In genomic region chr12:110100315-110100970, GRCh38 we compare ENCODE assay signal across 1 cellular context.
A peak's percentile ranks its signal among the peaks of the same experiment; 100 is the strongest.
TF ChIP-seq lines count a peak whose summit lies in the region.

No MANE protein-coding gene starts in this region.

TF ChIP-seq in K562, 482 proteins besides CTCF, POLR2A, EP300 and RAD21 (continued from another document and continues in another):
- peak; percentile 34; the same call in 1 of the 2 replicates for TF ChIP-seq LCOR (CRISPR knock-in tag; IDR thresholded peaks at IDR 0.05)
- TF ChIP-seq ESRRA (IDR thresholded peaks at IDR 0.05; ENCODE audit: borderline replicate concordance, low read depth), result 0 out of 2 replicates have a peak, but pooled peaks have one; percentile 17
- TF ChIP-seq TEAD1 (CRISPR knock-in tag; IDR thresholded peaks at IDR 0.05), result 0 out of 4 replicates have a peak, but pooled peaks of 1 of the 2 experiments have one; percentile 26
- no peak for TF ChIP-seq BRF1 (IDR thresholded peaks at IDR 0.05; ENCODE audit: borderline replicate concordance, extremely low read depth, insufficient read length)
- no peak for TF ChIP-seq ZNF780A (CRISPR knock-in tag; IDR thresholded peaks at IDR 0.05)
- no peak for TF ChIP-seq RFX1 (IDR thresholded peaks at IDR 0.05)
- no peak for TF ChIP-seq SRSF1 (IDR thresholded peaks at IDR 0.05; ENCODE audit: low read depth, low read length)
- no peak for TF ChIP-seq HCFC1 (IDR thresholded peaks at IDR 0.05; ENCODE audit: low read depth, low read length)
- TF ChIP-seq ZNF140 (CRISPR knock-in tag; IDR thresholded peaks at IDR 0.05), result no peak
- TF ChIP-seq ZNF133 (CRISPR knock-in tag; IDR thresholded peaks at IDR 0.05), result no peak
- no peak for TF ChIP-seq ZFP30 (CRISPR knock-in tag; IDR thresholded peaks at IDR 0.05; ENCODE audit: borderline replicate concordance)
- TF ChIP-seq HDAC1 (IDR thresholded peaks at IDR 0.05), result no peak
- no peak for TF ChIP-seq CCAR2 (IDR thresholded peaks at IDR 0.05; ENCODE audit: low read depth, low read length)
- TF ChIP-seq NFIX (CRISPR knock-in tag; IDR thresholded peaks at IDR 0.05; ENCODE audit: low read depth), result no peak
- TF ChIP-seq ZC3H4 (CRISPR knock-in tag; IDR thresholded peaks at IDR 0.05; ENCODE audit: borderline replicate concordance), result no peak
- TF ChIP-seq, protein P1, sequence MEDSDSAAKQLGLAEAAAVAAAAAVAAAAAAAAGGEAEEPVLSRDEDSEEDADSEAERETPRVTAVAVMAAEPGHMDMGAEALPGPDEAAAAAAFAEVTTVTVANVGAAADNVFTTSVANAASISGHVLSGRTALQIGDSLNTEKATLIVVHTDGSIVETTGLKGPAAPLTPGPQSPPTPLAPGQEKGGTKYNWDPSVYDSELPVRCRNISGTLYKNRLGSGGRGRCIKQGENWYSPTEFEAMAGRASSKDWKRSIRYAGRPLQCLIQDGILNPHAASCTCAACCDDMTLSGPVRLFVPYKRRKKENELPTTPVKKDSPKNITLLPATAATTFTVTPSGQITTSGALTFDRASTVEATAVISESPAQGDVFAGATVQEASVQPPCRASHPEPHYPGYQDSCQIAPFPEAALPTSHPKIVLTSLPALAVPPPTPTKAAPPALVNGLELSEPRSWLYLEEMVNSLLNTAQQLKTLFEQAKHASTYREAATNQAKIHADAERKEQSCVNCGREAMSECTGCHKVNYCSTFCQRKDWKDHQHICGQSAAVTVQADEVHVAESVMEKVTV (CRISPR knock-in tag; IDR thresholded peaks at IDR 0.05), result peak; percentile 80
- TF ChIP-seq, protein P2, sequence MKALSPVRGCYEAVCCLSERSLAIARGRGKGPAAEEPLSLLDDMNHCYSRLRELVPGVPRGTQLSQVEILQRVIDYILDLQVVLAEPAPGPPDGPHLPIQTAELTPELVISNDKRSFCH (CRISPR knock-in tag; IDR thresholded peaks at IDR 0.05), result no peak
- TF ChIP-seq, protein P2 (tag; IDR thresholded peaks at IDR 0.05), result no peak
- TF ChIP-seq ZNF75A (CRISPR knock-in tag; IDR thresholded peaks at IDR 0.05), result no peak
- TF ChIP-seq, protein P3, sequence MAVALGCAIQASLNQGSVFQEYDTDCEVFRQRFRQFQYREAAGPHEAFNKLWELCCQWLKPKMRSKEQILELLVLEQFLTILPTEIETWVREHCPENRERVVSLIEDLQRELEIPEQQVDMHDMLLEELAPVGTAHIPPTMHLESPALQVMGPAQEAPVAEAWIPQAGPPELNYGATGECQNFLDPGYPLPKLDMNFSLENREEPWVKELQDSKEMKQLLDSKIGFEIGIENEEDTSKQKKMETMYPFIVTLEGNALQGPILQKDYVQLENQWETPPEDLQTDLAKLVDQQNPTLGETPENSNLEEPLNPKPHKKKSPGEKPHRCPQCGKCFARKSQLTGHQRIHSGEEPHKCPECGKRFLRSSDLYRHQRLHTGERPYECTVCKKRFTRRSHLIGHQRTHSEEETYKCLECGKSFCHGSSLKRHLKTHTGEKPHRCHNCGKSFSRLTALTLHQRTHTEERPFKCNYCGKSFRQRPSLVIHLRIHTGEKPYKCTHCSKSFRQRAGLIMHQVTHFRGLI (CRISPR knock-in tag; IDR thresholded peaks at IDR 0.05), result no peak
- TF ChIP-seq, protein P4, sequence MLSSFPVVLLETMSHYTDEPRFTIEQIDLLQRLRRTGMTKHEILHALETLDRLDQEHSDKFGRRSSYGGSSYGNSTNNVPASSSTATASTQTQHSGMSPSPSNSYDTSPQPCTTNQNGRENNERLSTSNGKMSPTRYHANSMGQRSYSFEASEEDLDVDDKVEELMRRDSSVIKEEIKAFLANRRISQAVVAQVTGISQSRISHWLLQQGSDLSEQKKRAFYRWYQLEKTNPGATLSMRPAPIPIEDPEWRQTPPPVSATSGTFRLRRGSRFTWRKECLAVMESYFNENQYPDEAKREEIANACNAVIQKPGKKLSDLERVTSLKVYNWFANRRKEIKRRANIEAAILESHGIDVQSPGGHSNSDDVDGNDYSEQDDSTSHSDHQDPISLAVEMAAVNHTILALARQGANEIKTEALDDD (IDR thresholded peaks at IDR 0.05), result peak; percentile 17; the same call in 1 of the 2 replicates
- TF ChIP-seq ZNF311 (CRISPR knock-in tag; IDR thresholded peaks at IDR 0.05), result no peak
- no peak for TF ChIP-seq SAP30 (IDR thresholded peaks at IDR 0.05; ENCODE audit: borderline replicate concordance, insufficient read depth, low read depth, low read length, poor library complexity, severe bottlenecking)
- 0 out of 2 replicates have a peak, but pooled peaks have one; percentile 36 for TF ChIP-seq DPF2 (IDR thresholded peaks at IDR 0.05)
- peak; percentile 74 for TF ChIP-seq CC2D1A (IDR thresholded peaks at IDR 0.05)
- TF ChIP-seq CEBPB (tag; IDR thresholded peaks at IDR 0.05), result no peak
- no peak for TF ChIP-seq GABPA (tag; conservative IDR thresholded peaks at IDR 0.05; ENCODE audit: low read depth)
- peak; percentile 12; the same call in 1 of the 2 replicates for TF ChIP-seq ARID2 (IDR thresholded peaks at IDR 0.05)
- TF ChIP-seq NKRF (IDR thresholded peaks at IDR 0.05; ENCODE audit: borderline replicate concordance), result no peak
- no peak for TF ChIP-seq PTBP1 (IDR thresholded peaks at IDR 0.05; ENCODE audit: low read depth, low read length)
- no peak for TF ChIP-seq XRCC4 (IDR thresholded peaks at IDR 0.05; ENCODE audit: extremely low read depth, insufficient read depth, insufficient read length)
- TF ChIP-seq ZBTB17 (CRISPR knock-in tag; IDR thresholded peaks at IDR 0.05), result 0 out of 2 replicates have a peak, but pooled peaks have one; percentile 61
- TF ChIP-seq HDGF (IDR thresholded peaks at IDR 0.05), result no peak
- no peak for TF ChIP-seq CHAMP1 (IDR thresholded peaks at IDR 0.05)
- TF ChIP-seq KAT2B (IDR thresholded peaks at IDR 0.05; ENCODE audit: low read depth, low read length), result no peak
- TF ChIP-seq, protein P5, sequence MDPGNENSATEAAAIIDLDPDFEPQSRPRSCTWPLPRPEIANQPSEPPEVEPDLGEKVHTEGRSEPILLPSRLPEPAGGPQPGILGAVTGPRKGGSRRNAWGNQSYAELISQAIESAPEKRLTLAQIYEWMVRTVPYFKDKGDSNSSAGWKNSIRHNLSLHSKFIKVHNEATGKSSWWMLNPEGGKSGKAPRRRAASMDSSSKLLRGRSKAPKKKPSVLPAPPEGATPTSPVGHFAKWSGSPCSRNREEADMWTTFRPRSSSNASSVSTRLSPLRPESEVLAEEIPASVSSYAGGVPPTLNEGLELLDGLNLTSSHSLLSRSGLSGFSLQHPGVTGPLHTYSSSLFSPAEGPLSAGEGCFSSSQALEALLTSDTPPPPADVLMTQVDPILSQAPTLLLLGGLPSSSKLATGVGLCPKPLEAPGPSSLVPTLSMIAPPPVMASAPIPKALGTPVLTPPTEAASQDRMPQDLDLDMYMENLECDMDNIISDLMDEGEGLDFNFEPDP (CRISPR knock-in tag; IDR thresholded peaks at IDR 0.05), result no peak
- TF ChIP-seq BACH1 (tag; IDR thresholded peaks at IDR 0.05), result 0 out of 2 replicates have a peak, but pooled peaks have one; percentile 42
- TF ChIP-seq BHLHE40 (IDR thresholded peaks at IDR 0.05; ENCODE audit: low read length), result no peak
- TF ChIP-seq CXXC5 (CRISPR knock-in tag; IDR thresholded peaks at IDR 0.05), result 0 out of 2 replicates have a peak, but pooled peaks have one; percentile 18
- 0 out of 2 replicates have a peak, but pooled peaks have one; percentile 25 for TF ChIP-seq KLF6 (CRISPR knock-in tag; IDR thresholded peaks at IDR 0.05; ENCODE audit: borderline replicate concordance)
- TF ChIP-seq DACH1 (IDR thresholded peaks at IDR 0.05; ENCODE audit: partially characterized antibody), result no peak
- TF ChIP-seq PYGO2 (tag; IDR thresholded peaks at IDR 0.05), result no peak
- TF ChIP-seq ESRRB (CRISPR knock-in tag; IDR thresholded peaks at IDR 0.05; ENCODE audit: borderline replicate concordance), result no peak
- TF ChIP-seq ZBTB5 (IDR thresholded peaks at IDR 0.05), result no peak
- no peak for TF ChIP-seq AFF4 (CRISPR knock-in tag; IDR thresholded peaks at IDR 0.05)
- TF ChIP-seq HEY1 (CRISPR knock-in tag; IDR thresholded peaks at IDR 0.05; ENCODE audit: borderline replicate concordance), result no peak
- TF ChIP-seq PML (IDR thresholded peaks at IDR 0.05; ENCODE audit: low read length), result no peak
- TF ChIP-seq ZNF165 (CRISPR knock-in tag; IDR thresholded peaks at IDR 0.05; ENCODE audit: borderline replicate concordance), result no peak
- TF ChIP-seq RBM39 (optimal IDR thresholded peaks at IDR 0.05; ENCODE audit: low read depth, low read length), result no peak
- peak; percentile 70 for TF ChIP-seq BRD9 (IDR thresholded peaks at IDR 0.05; ENCODE audit: low read depth, partially characterized antibody)
- no peak for TF ChIP-seq TBP (optimal IDR thresholded peaks at IDR 0.05; ENCODE audit: low read depth, low read length)
